In the genomic region with DNA sequence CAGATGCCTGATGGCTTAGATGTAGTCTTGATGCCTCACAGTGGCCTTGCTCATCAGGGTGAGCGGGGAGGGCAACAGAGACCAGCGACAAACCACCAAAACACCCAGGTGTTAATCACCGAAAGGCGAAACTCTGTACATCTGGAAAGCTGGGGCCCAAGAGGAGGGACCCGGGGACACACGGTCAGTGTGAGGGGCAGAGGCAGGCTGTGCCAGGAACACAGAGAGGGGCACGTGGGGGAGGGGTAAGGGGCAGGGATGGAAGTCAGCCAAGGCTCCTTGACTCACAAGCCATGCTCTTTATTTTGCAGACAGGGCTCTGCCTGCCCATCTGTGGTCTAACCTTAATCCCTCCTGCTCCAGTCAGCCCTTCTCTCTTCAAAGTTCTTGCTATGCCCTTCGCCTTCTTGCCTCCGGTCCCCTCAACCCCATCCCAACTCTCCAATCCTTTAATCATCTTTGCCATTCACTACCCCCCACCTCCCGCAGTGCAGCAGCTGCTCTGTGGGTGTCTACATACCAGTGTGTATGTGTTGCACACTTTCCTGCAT, we compare ENCODE assay signal across 8 cellular contexts. TPM values are rescaled to one million over a fixed set of nuclear protein-coding genes. Genes with fewer than 3 reads are reported as not detected.
DNase-seq lines count a peak whose midpoint lies in the region; ATAC-seq and TF ChIP-seq lines count a peak whose summit lies in the region.

No MANE protein-coding gene starts in this region.

- no peak for ATAC-seq in HG03521 (IDR thresholded peaks at IDR 0.05; ENCODE audit: unreplicated experiment)
- no peak for ATAC-seq in GM21526 (IDR thresholded peaks at IDR 0.05; ENCODE audit: low FRiP score, unreplicated experiment)

- no peaks in the 10 kb centered on the region for H3K9me3 ChIP-seq in MG63

- H3K4me3 Mint-ChIP-seq in dendritic cell treated with granulocyte-macrophage colony-stimulating factor and Interleukin-4, amounts not matched to agents 40 ng/mL and 50 ng/mL, for 4 days = no peak overlapping the region

- H3K4me3 ChIP-seq in MG63 = no peak overlapping the region

- H3K4me1 Mint-ChIP-seq in dendritic cell treated with granulocyte-macrophage colony-stimulating factor and Interleukin-4, amounts not matched to agents 40 ng/mL and 50 ng/mL, for 4 days (ENCODE audit: low read depth) = peaks cover 80% of the 10 kb centered on the region

- peaks cover 35% of the 10 kb centered on the region for H3K36me3 ChIP-seq in MG63

- H3K27me3 ChIP-seq in MG63 = no peaks in the 10 kb centered on the region

- TF ChIP-seq CTCF in GM20000 (IDR thresholded peaks at IDR 0.05; ENCODE audit: extremely low read depth, missing control alignments) = no peak

- intact Hi-C loops in dendritic cell treated with granulocyte-macrophage colony-stimulating factor and Interleukin-4, amounts not matched to agents 40 ng/mL and 50 ng/mL, for 4 days (cut with micrococcal nuclease) = no loop called here
- intact Hi-C loops in posterior vena cava (cut with DNase I) = loop anchor here in 1 of 2 donors (5.0 kb wide), 1 partner anchor 34 kb away; no protein-coding TSS in a partner anchor

- H3K27me3 Mint-ChIP-seq in dendritic cell treated with granulocyte-macrophage colony-stimulating factor and Interleukin-4, amounts not matched to agents 40 ng/mL and 50 ng/mL, for 4 days = no peaks in the 10 kb centered on the region

- H3K36me3 Mint-ChIP-seq in dendritic cell treated with granulocyte-macrophage colony-stimulating factor and Interleukin-4, amounts not matched to agents 40 ng/mL and 50 ng/mL, for 4 days (ENCODE audit: low read depth) = peaks cover 66% of the 10 kb centered on the region

- DNase-seq in EH (ENCODE audit: low read depth) (peak; percentile 44), MG63 (peak; percentile 35), posterior vena cava (ENCODE audit: low spot score) (peak; percentile 61), GM20000 (ENCODE audit: low spot score) (no peak), NCI-H2029 (lab: John Stamatoyannopoulos, UW) (no peak)

- no peaks in the 10 kb centered on the region for H3K9me3 Mint-ChIP-seq in dendritic cell treated with granulocyte-macrophage colony-stimulating factor and Interleukin-4, amounts not matched to agents 40 ng/mL and 50 ng/mL, for 4 days

- peak overlapping the region; percentile 100 for H3K27ac Mint-ChIP-seq in dendritic cell treated with granulocyte-macrophage colony-stimulating factor and Interleukin-4, amounts not matched to agents 40 ng/mL and 50 ng/mL, for 4 days

RNA-seq across cellular contexts. Expression of a gene that starts 4.3 kb away (rescaled TPM):
- 3.4 and 11.7 TPM in 2 replicates for total RNA-seq in MG63 (2014; rRNA removed; shearing (Covaris generic); ENCODE audit: low replicate concordance)
- 100 to 1,000 TPM in 1 of 2 donors, 10 to 100 TPM in 1; 77.5 to 102 TPM for total RNA-seq in posterior vena cava

Comparison
In these comparisons a context has a peak if more than half of its experiments do, and no peak if none do; other contexts are left out.
1. DNase-seq: peak in EH (single experiment), MG63 (single experiment) and posterior vena cava (single experiment); none in GM20000 (single experiment) and NCI-H2029 (single experiment).